Comparison of ENCODE assay signal across 16 cellular contexts in the genomic region with DNA sequence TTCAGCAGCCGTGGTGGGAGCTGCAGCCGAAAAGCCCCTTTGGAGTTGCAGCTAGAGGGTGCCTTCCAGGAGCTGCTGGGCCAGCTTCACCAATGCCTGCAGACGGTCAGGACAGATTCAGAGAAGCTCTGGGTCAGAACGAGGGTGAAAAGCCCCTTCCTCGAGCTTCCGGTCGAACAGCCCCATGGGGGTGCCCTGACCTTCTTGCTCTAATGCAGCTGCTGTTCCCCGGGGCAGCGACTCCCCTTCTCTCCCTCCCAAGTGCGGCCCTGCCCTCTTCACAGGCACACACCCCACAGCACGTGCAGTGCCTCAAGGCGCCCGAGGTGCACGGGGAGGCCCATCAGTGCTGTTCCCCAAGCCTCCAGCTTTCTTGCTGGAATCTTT. TPM values are rescaled to one million over a fixed set of nuclear protein-coding genes. Genes with fewer than 3 reads are reported as not detected.
DNase-seq lines count a peak whose midpoint lies in the region; ATAC-seq and TF ChIP-seq lines count a peak whose summit lies in the region.
"Had no signal": no experiment of that assay in that cellular context is flagged by ENCODE, and none has a peak within 500 bp of the region (broad histone marks: within the 10 kb centered on the region; RNA-seq: fewer than 3 reads in every experiment).

No MANE protein-coding gene starts in this region.

- peak overlapping the region; percentile 91 for H3K4me2 ChIP-seq in BLaER1

- no peak for DNase-seq in CD4-positive, alpha-beta T cell
- peak; percentile 27 for DNase-seq in activated CD8-positive, alpha-beta T cell treated with anti-CD3 and anti-CD28 coated beads, Interleukin-2, amount 10 ng/mL, durations not matched to agents 7 days and 5 days
- DNase-seq in naive thymus-derived CD8-positive, alpha-beta T cell: no peak
- no peak for DNase-seq in stimulated activated CD4-positive, alpha-beta T cell treated with anti-CD3 and anti-CD28 coated beads, Interleukin-12 subunit alpha, Interleukin-12 subunit beta, amount 100 ng/mL, for 4 hours
- DNase-seq in AML-193 (lab: John Stamatoyannopoulos, UW): no peak
- no peak for DNase-seq in NCI-H2227 (lab: John Stamatoyannopoulos, UW; ENCODE audit: unreplicated experiment)
- DNase-seq: midbrain, NCI-H345, pancreas, PC-3 had no signal

- H3K4me3 Mint-ChIP-seq in CD4-positive, alpha-beta T cell: no peak overlapping the region
- H3K4me3 Mint-ChIP-seq in activated CD8-positive, alpha-beta T cell treated with anti-CD3 and anti-CD28 coated beads, Interleukin-2, amount 10 ng/mL, durations not matched to agents 7 days and 5 days: peak overlapping the region; percentile 35
- H3K4me3 Mint-ChIP-seq in naive thymus-derived CD8-positive, alpha-beta T cell: peak overlapping the region in 5 of 10 donors; percentile 60 to 84 (median 73)

- H3K27me3 ChIP-seq in BLaER1: no peaks in the 10 kb centered on the region
- no peaks in the 10 kb centered on the region for H3K27me3 ChIP-seq in CD4-positive, alpha-beta T cell (ENCODE audit: control insufficient read depth, insufficient read depth, low read length)
- H3K27me3 ChIP-seq: pancreas had no signal

- no peak for TF ChIP-seq CTCF in CD4-positive, alpha-beta T cell (IDR thresholded peaks at IDR 0.05)

- POLR2A ChIA-PET in CD4-positive, alpha-beta T cell (lab: Charles Lee): interaction anchor here (0.9 to 3.6 kb wide), 5 partner anchors 10 to 123 kb away, joined by 3 to 17 read pairs (median 4); a partner anchor contains a TSS
- POLR2A ChIA-PET in activated CD8-positive, alpha-beta T cell treated with anti-CD3 and anti-CD28 coated beads, Interleukin-2, amount 10 ng/mL, durations not matched to agents 7 days and 5 days (lab: Charles Lee): interaction anchor here (0.6 to 3.3 kb wide), 11 partner anchors 10 to 418 kb away, joined by 3 to 23 read pairs (median 5); a partner anchor contains a TSS
- POLR2A ChIA-PET in naive thymus-derived CD8-positive, alpha-beta T cell (lab: Charles Lee): interaction anchor here (0.8 to 5.6 kb wide), 9 partner anchors 9 to 123 kb away, joined by 3 to 38 read pairs (median 6); a partner anchor contains a TSS

- peak overlapping the region; percentile 39; the same call in 1 of the 2 replicates for H3K4me3 ChIP-seq in BLaER1
- H3K4me3 ChIP-seq: pancreas, smooth muscle cell had no signal

- intact Hi-C loops in CD4-positive, alpha-beta T cell (cut with DNase I, micrococcal nuclease): no loop called here

- H3K4me1 ChIP-seq in BLaER1: peaks cover 90% of the 10 kb centered on the region

- peaks cover 65% of the 10 kb centered on the region for H3K4me1 Mint-ChIP-seq in CD4-positive, alpha-beta T cell (ENCODE audit: low read depth)
- H3K4me1 Mint-ChIP-seq in activated CD8-positive, alpha-beta T cell treated with anti-CD3 and anti-CD28 coated beads, Interleukin-2, amount 10 ng/mL, durations not matched to agents 7 days and 5 days (ENCODE audit: low read depth): peaks cover 81% of the 10 kb centered on the region
- peaks cover 27 to 86% (median 70%) of the 10 kb centered on the region in 4 donors for H3K4me1 Mint-ChIP-seq in naive thymus-derived CD8-positive, alpha-beta T cell

- no peaks in the 10 kb centered on the region for H4K20me1 ChIP-seq in BLaER1

- H3K36me3 Mint-ChIP-seq in CD4-positive, alpha-beta T cell (ENCODE audit: low read depth): no peaks in the 10 kb centered on the region
- H3K36me3 Mint-ChIP-seq in activated CD8-positive, alpha-beta T cell treated with anti-CD3 and anti-CD28 coated beads, Interleukin-2, amount 10 ng/mL, durations not matched to agents 7 days and 5 days (ENCODE audit: low read depth): peaks cover 23% of the 10 kb centered on the region
- H3K36me3 Mint-ChIP-seq in naive thymus-derived CD8-positive, alpha-beta T cell: no peaks in the 10 kb centered on the region

- ATAC-seq in CD4-positive, alpha-beta T cell (ENCODE audit: poor library complexity): no peak
- ATAC-seq in activated CD8-positive, alpha-beta T cell treated with anti-CD3 and anti-CD28 coated beads, Interleukin-2, amount 10 ng/mL, durations not matched to agents 7 days and 5 days: no peak
- ATAC-seq in naive thymus-derived CD8-positive, alpha-beta T cell: no peak
- ATAC-seq: esophagus mucosa, HCT116, pancreas, PC-3 had no signal

- no peaks in the 10 kb centered on the region for H3K36me3 ChIP-seq in BLaER1
- H3K36me3 ChIP-seq: pancreas had no signal

- H3K9ac ChIP-seq in BLaER1: no peak overlapping the region; the same call in 1 of the 2 replicates

- H3K9me3 ChIP-seq in BLaER1: 0 out of 2 replicates have a peak, but pooled peaks cover 6% of the 10 kb centered on the region
- H3K9me3 ChIP-seq in CD4-positive, alpha-beta T cell (ENCODE audit: control insufficient read depth, low read length): no peaks in the 10 kb centered on the region
- H3K9me3 ChIP-seq: pancreas had no signal

- H3K27me3 Mint-ChIP-seq in CD4-positive, alpha-beta T cell: no peaks in the 10 kb centered on the region
- H3K27me3 Mint-ChIP-seq in activated CD8-positive, alpha-beta T cell treated with anti-CD3 and anti-CD28 coated beads, Interleukin-2, amount 10 ng/mL, durations not matched to agents 7 days and 5 days (ENCODE audit: low read depth): no peaks in the 10 kb centered on the region
- H3K27me3 Mint-ChIP-seq in naive thymus-derived CD8-positive, alpha-beta T cell: no peaks in the 10 kb centered on the region

- no peaks in the 10 kb centered on the region for H3K9me3 Mint-ChIP-seq in CD4-positive, alpha-beta T cell
- H3K9me3 Mint-ChIP-seq in activated CD8-positive, alpha-beta T cell treated with anti-CD3 and anti-CD28 coated beads, Interleukin-2, amount 10 ng/mL, durations not matched to agents 7 days and 5 days (ENCODE audit: insufficient read depth): peaks cover 4% of the 10 kb centered on the region
- H3K9me3 Mint-ChIP-seq in naive thymus-derived CD8-positive, alpha-beta T cell: no peaks in the 10 kb centered on the region

- peak overlapping the region; percentile 32 for H3K27ac Mint-ChIP-seq in CD4-positive, alpha-beta T cell
- peak overlapping the region; percentile 86 for H3K27ac Mint-ChIP-seq in activated CD8-positive, alpha-beta T cell treated with anti-CD3 and anti-CD28 coated beads, Interleukin-2, amount 10 ng/mL, durations not matched to agents 7 days and 5 days
- peak overlapping the region; percentile 81 to 95 (median 92) for H3K27ac Mint-ChIP-seq in naive thymus-derived CD8-positive, alpha-beta T cell

- H3K27ac ChIP-seq in BLaER1: peak overlapping the region; percentile 74
- H3K27ac ChIP-seq in CD4-positive, alpha-beta T cell (ENCODE audit: low read depth, low read length): no peak overlapping the region
- H3K27ac ChIP-seq: pancreas had no signal

- CTCF ChIA-PET in CD4-positive, alpha-beta T cell (lab: Charles Lee): interaction anchor here (1.4 to 1.5 kb wide), 2 partner anchors 25 to 80 kb away, joined by 4 to 6 read pairs; no protein-coding TSS in a partner anchor
- CTCF ChIA-PET in activated CD8-positive, alpha-beta T cell treated with anti-CD3 and anti-CD28 coated beads, Interleukin-2, amount 10 ng/mL, durations not matched to agents 7 days and 5 days (lab: Charles Lee): interaction anchor here (1.1 to 4.4 kb wide), 5 partner anchors 10 to 118 kb away, joined by 3 to 16 read pairs (median 9); no protein-coding TSS in a partner anchor

RNA-seq across cellular contexts. Expression of a gene that starts 9.6 kb away (rescaled TPM):
- 10 to 100 TPM; 15.9 to 20.1 TPM for total RNA-seq in CD4-positive, alpha-beta T cell
- total RNA-seq in activated CD8-positive, alpha-beta T cell treated with anti-CD3 and anti-CD28 coated beads, Interleukin-2, amount 10 ng/mL, durations not matched to agents 7 days and 5 days: 100 to 1,000 TPM; 174 to 182 TPM
- total RNA-seq in naive thymus-derived CD8-positive, alpha-beta T cell: 10 to 100 TPM; 11.3 to 11.9 TPM
- 100 to 1,000 TPM in 2 of 3 donors, 10 to 100 TPM in 1; 45.1 to 202 (median 196) TPM for polyA plus RNA-seq in naive thymus-derived CD8-positive, alpha-beta T cell

RNA-seq across cellular contexts. Expression of a gene that starts 16.5 kb away (rescaled TPM):
- 100 to 1,000 TPM; 286 to 306 TPM for total RNA-seq in CD4-positive, alpha-beta T cell
- total RNA-seq in activated CD8-positive, alpha-beta T cell treated with anti-CD3 and anti-CD28 coated beads, Interleukin-2, amount 10 ng/mL, durations not matched to agents 7 days and 5 days: 1,000 to 10,000 TPM; 1,265 to 1,278 TPM
- 10 to 100 TPM; 90.0 to 91.0 TPM for total RNA-seq in naive thymus-derived CD8-positive, alpha-beta T cell
- 1,000 to 10,000 TPM; 1,833 to 2,198 (median 2,135) TPM for polyA plus RNA-seq in naive thymus-derived CD8-positive, alpha-beta T cell

RNA-seq across cellular contexts. Expression of a gene that starts 22.7 kb away (rescaled TPM):
- 100 to 1,000 TPM; 364 to 383 TPM for total RNA-seq in CD4-positive, alpha-beta T cell
- 1,000 to 10,000 TPM; 2,197 to 2,304 TPM for total RNA-seq in activated CD8-positive, alpha-beta T cell treated with anti-CD3 and anti-CD28 coated beads, Interleukin-2, amount 10 ng/mL, durations not matched to agents 7 days and 5 days
- 100 to 1,000 TPM; 115 to 122 TPM for total RNA-seq in naive thymus-derived CD8-positive, alpha-beta T cell
- 1,000 to 10,000 TPM; 2,345 to 2,732 (median 2,362) TPM for polyA plus RNA-seq in naive thymus-derived CD8-positive, alpha-beta T cell

RNA-seq across cellular contexts. Expression of a gene that starts 31.0 kb away (rescaled TPM):
- total RNA-seq in CD4-positive, alpha-beta T cell: not detected
- not detected for total RNA-seq in activated CD8-positive, alpha-beta T cell treated with anti-CD3 and anti-CD28 coated beads, Interleukin-2, amount 10 ng/mL, durations not matched to agents 7 days and 5 days
- total RNA-seq in naive thymus-derived CD8-positive, alpha-beta T cell: not detected
- polyA plus RNA-seq in naive thymus-derived CD8-positive, alpha-beta T cell: not detected
- total RNA-seq: aorta, esophagus mucosa, kidney epithelial cell, pancreas, PC-3, smooth muscle cell had no signal
- polyA plus RNA-seq: aorta, smooth muscle cell had no signal

RNA-seq across cellular contexts. Expression of a gene that starts 39.0 kb away (rescaled TPM):
- 1 to 10 TPM; 4.2 to 6.0 TPM for total RNA-seq in CD4-positive, alpha-beta T cell
- total RNA-seq in activated CD8-positive, alpha-beta T cell treated with anti-CD3 and anti-CD28 coated beads, Interleukin-2, amount 10 ng/mL, durations not matched to agents 7 days and 5 days: under 1 TPM; 0.26 to 0.52 TPM
- total RNA-seq in naive thymus-derived CD8-positive, alpha-beta T cell: under 1 TPM; 0.16 to 0.39 TPM
- polyA plus RNA-seq in naive thymus-derived CD8-positive, alpha-beta T cell: 1 to 10 TPM in 1 of 3 donors, not detected in 2; 1.3 TPM

Comparison
In these comparisons a context has a peak if more than half of its experiments do, and no peak if none do; other contexts are left out.
1. H3K27ac Mint-ChIP-seq: peak in every context shown above with its lines; median percentile 92 in naive thymus-derived CD8-positive, alpha-beta T cell; 86 in activated CD8-positive, alpha-beta T cell treated with anti-CD3 and anti-CD28 coated beads, Interleukin-2, amount 10 ng/mL, durations not matched to agents 7 days and 5 days; 32 in CD4-positive, alpha-beta T cell.
2. RNA of a gene that starts 9.6 kb away (total RNA-seq): 174 to 182 TPM in activated CD8-positive, alpha-beta T cell treated with anti-CD3 and anti-CD28 coated beads, Interleukin-2, amount 10 ng/mL, durations not matched to agents 7 days and 5 days; 15.9 to 20.1 TPM in CD4-positive, alpha-beta T cell and 11.3 to 11.9 TPM in naive thymus-derived CD8-positive, alpha-beta T cell; every median in the first group is over 4 times any median in the second.
3. RNA of a gene that starts 16.5 kb away (total RNA-seq): 1,265 to 1,278 TPM in activated CD8-positive, alpha-beta T cell treated with anti-CD3 and anti-CD28 coated beads, Interleukin-2, amount 10 ng/mL, durations not matched to agents 7 days and 5 days; 286 to 306 TPM in CD4-positive, alpha-beta T cell and 90.0 to 91.0 TPM in naive thymus-derived CD8-positive, alpha-beta T cell; every median in the first group is over 4 times any median in the second.
4. RNA of a gene that starts 22.7 kb away (total RNA-seq): 2,197 to 2,304 TPM in activated CD8-positive, alpha-beta T cell treated with anti-CD3 and anti-CD28 coated beads, Interleukin-2, amount 10 ng/mL, durations not matched to agents 7 days and 5 days; 364 to 383 TPM in CD4-positive, alpha-beta T cell and 115 to 122 TPM in naive thymus-derived CD8-positive, alpha-beta T cell; every median in the first group is over 4 times any median in the second.